ENCODE assay signal across 5 cellular contexts in genomic region chr5:5643481-5643880, GRCh38.
"Had no signal": no experiment of that assay in that cellular context is flagged by ENCODE, and none has a peak within 500 bp of the region (broad histone marks: within the 10 kb centered on the region; RNA-seq: fewer than 3 reads in every experiment).

No MANE protein-coding gene starts in this region.

- H3K4me3 ChIP-seq: GM23338, K562 had no signal

- DNase-seq: H9, HCEC 1CT, IMR-90 had no signal

- ATAC-seq: GM23338, K562 had no signal
